ENCODE assay signal across 8 cellular contexts in the genomic region with DNA sequence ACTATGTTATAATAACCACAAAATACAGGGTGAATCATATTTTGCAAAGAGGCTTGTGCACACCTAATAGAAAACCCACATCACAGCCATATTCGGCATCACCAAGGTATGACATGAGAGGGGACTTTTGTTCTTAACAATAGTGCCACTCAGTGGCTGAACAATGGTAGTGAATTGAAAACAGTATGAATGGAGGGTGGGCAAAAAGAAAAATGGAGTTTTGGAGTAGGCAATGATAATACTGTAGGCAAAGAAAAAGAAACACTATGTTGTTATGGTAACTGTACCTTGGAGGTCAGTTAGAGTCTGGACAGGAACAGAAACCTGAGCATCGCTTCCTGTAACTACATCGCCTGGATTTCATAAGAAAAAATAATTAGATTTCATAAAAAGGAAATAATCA.
DNase-seq lines count a peak whose midpoint lies in the region; ATAC-seq, FAIRE-seq and TF ChIP-seq lines count a peak whose summit lies in the region.

No MANE protein-coding gene starts in this region.

- H3K27ac ChIP-seq in right lobe of liver, result no peak overlapping the region

- no peaks in the 10 kb centered on the region for H3K27me3 Mint-ChIP-seq in stimulated activated naive CD8-positive, alpha-beta T cell treated with anti-CD3 and anti-CD28 coated beads, Interleukin-15, amount 100 ng/mL, for 72 hours

- no peaks in the 10 kb centered on the region for H3K9me3 ChIP-seq in right lobe of liver

- 42% methylated on average over 3 of the region's 3 CpGs for WGBS in right lobe of liver (ENCODE audit: insufficient coverage, low coverage, low lambda C conversion rate, missing lambda C conversion rate)

- peaks cover 20% of the 10 kb centered on the region for H3K4me1 Mint-ChIP-seq in stimulated activated naive CD8-positive, alpha-beta T cell treated with anti-CD3 and anti-CD28 coated beads, Interleukin-15, amount 100 ng/mL, for 72 hours

- H3K4me1 ChIP-seq in right lobe of liver, result no peaks in the 10 kb centered on the region

- peak; percentile 94 for FAIRE-seq in GM12891 (lab: Jason Lieb, UNC)

- TF ChIP-seq CTCF in AG09319 (IDR thresholded peaks at IDR 0.05; ENCODE audit: low read depth, low read length) (peak; percentile 65), NB4 (IDR thresholded peaks at IDR 0.05; ENCODE audit: low read depth, low read length) (peak; percentile 46), choroid plexus epithelial cell (conservative IDR thresholded peaks at IDR 0.05; ENCODE audit: low read depth, low read length) (peak; percentile 71), right lobe of liver (IDR thresholded peaks at IDR 0.05) (peak; percentile 69 to 71 (median 70))

- no peak overlapping the region for H3K4me3 Mint-ChIP-seq in stimulated activated naive CD8-positive, alpha-beta T cell treated with anti-CD3 and anti-CD28 coated beads, Interleukin-15, amount 100 ng/mL, for 72 hours

- DNase-seq in AG09319 (ENCODE audit: extremely low read depth, low read depth) (peak; percentile 12), GM12891 (ENCODE audit: insufficient read length, low spot score) (no peak), NB4 (ENCODE audit: low read depth) (peak; percentile 59), T-helper 1 cell (peak in 3 of 5 donors; percentile 1 to 60 (median 27)), choroid plexus epithelial cell (ENCODE audit: low read depth) (peak; percentile 74), right lobe of liver (no peak)
- peak; percentile 37 to 44 for DNase-seq in stimulated activated naive CD8-positive, alpha-beta T cell treated with anti-CD3 and anti-CD28 coated beads, Interleukin-15, amount 100 ng/mL, for 72 hours

- ATAC-seq in HG02623 (IDR thresholded peaks at IDR 0.05; ENCODE audit: unreplicated experiment), result peak; percentile 92
- peak; percentile 84 to 92 (median 88) for ATAC-seq in right lobe of liver
- peak; percentile 98 for ATAC-seq in stimulated activated naive CD8-positive, alpha-beta T cell treated with anti-CD3 and anti-CD28 coated beads, Interleukin-15, amount 100 ng/mL, for 72 hours

- no peaks in the 10 kb centered on the region for H3K9me3 Mint-ChIP-seq in stimulated activated naive CD8-positive, alpha-beta T cell treated with anti-CD3 and anti-CD28 coated beads, Interleukin-15, amount 100 ng/mL, for 72 hours

- H3K4me3 ChIP-seq in NB4 (ENCODE audit: low read depth, low read length) (no peak overlapping the region), choroid plexus epithelial cell (ENCODE audit: low read depth, low read length) (no peak overlapping the region), right lobe of liver (no peak overlapping the region)

- H3K27me3 ChIP-seq in right lobe of liver, result no peaks in the 10 kb centered on the region

- intact Hi-C loops in right lobe of liver (cut with DNase I), result loop anchor here (10.0 kb wide), 2 partner anchors 629 to 639 kb away; a partner anchor contains a TSS

- no peaks in the 10 kb centered on the region for H3K36me3 ChIP-seq in right lobe of liver

- no peak overlapping the region for H3K27ac Mint-ChIP-seq in stimulated activated naive CD8-positive, alpha-beta T cell treated with anti-CD3 and anti-CD28 coated beads, Interleukin-15, amount 100 ng/mL, for 72 hours

- TF ChIP-seq POLR2A in GM12891 (IDR thresholded peaks at IDR 0.05; ENCODE audit: low read depth, low read length), result no peak
- TF ChIP-seq POLR2A in NB4 (IDR thresholded peaks at IDR 0.05; ENCODE audit: extremely low read depth, insufficient read length), result no peak
- no peak for TF ChIP-seq POLR2A in right lobe of liver (IDR thresholded peaks at IDR 0.05)

TF ChIP-seq in GM12891, 5 proteins besides CTCF, POLR2A, EP300 and RAD21:
- no peak for TF ChIP-seq PAX5 (IDR thresholded peaks at IDR 0.05; ENCODE audit: insufficient read depth, low read length, severe bottlenecking)
- TF ChIP-seq SPI1 (IDR thresholded peaks at IDR 0.05; ENCODE audit: low read depth, low read length), result peak; percentile 53
- TF ChIP-seq TAF1 (IDR thresholded peaks at IDR 0.05; ENCODE audit: low read depth, low read length), result no peak
- no peak for TF ChIP-seq POU2F2 (IDR thresholded peaks at IDR 0.05; ENCODE audit: low read depth, low read length)
- no peak for TF ChIP-seq POLR2AphosphoS5 (IDR thresholded peaks at IDR 0.05; ENCODE audit: low read depth, low read length)

Comparison
In these comparisons a context has a peak if more than half of its experiments do, and no peak if none do; other contexts are left out.
1. DNase-seq: peak in AG09319 (single experiment), NB4 (single experiment), T-helper 1 cell (3 of 5), choroid plexus epithelial cell (single experiment) and stimulated activated naive CD8-positive, alpha-beta T cell treated with anti-CD3 and anti-CD28 coated beads, Interleukin-15, amount 100 ng/mL, for 72 hours (2 of 2); none in GM12891 (single experiment) and right lobe of liver (0 of 3).
2. Peak in every context shown above with its lines, with median percentiles within 50 percentile points of each other: CTCF ChIP-seq and ATAC-seq.